Comparison of ENCODE assay signal across 11 cellular contexts in the genomic region with DNA sequence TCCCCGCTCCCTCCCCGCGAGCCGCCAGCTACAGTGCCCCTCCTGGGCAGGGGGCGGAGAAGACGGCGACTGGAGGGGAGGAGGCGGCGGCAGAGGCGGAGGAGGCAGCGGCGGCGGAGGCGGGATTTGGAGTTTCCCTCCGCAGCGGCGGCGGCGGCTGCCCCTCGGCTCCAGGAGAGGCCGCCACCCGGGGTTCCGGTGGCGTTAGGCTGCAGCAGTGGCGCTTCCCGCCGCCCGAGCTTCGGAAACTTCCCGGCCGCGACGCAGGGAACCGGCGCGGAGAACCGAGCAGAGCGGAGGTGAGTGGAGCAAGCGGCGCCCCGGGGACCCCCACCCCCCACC. TPM values are rescaled to one million over a fixed set of nuclear protein-coding genes. Genes with fewer than 3 reads are reported as not detected.
DNase-seq lines count a peak whose midpoint lies in the region; ATAC-seq and TF ChIP-seq lines count a peak whose summit lies in the region.
"Had no signal": no experiment of that assay in that cellular context is flagged by ENCODE, and none has a peak within 500 bp of the region (broad histone marks: within the 10 kb centered on the region; RNA-seq: fewer than 3 reads in every experiment).

No MANE protein-coding gene starts in this region.

- no peaks in the 10 kb centered on the region for H3K9me2 ChIP-seq in GM23248 (ENCODE audit: insufficient read depth)

- H3K9me3 Mint-ChIP-seq in WTC11 (no peaks in the 10 kb centered on the region), nephron progenitor cell (peaks cover 29% of the 10 kb centered on the region)
- H3K9me3 Mint-ChIP-seq: IgD-negative memory B cell had no signal

- no peak overlapping the region for H3K4me2 ChIP-seq in GM23248 (ENCODE audit: unreplicated experiment)

- no peaks in the 10 kb centered on the region for H3K79me2 ChIP-seq in GM23248 (ENCODE audit: insufficient read depth)

- CTCF ChIA-PET in WTC11 (lab: Charles Lee) = interaction anchor here (1.6 to 10.6 kb wide), 2 partner anchors 10 to 24 kb away, joined by 4 to 153 read pairs; no protein-coding TSS in a partner anchor

- in situ Hi-C loops in GM23248 (cut with MboI) = no loop called here

- 1 to 20% methylated on average over 1 to 14 of the region's 41 CpGs for WGBS in GM23248 (ENCODE audit: low coverage in 1 of 2, low lambda C conversion rate in 2 of 2, missing lambda C conversion rate in 2 of 2), 2 experiments

- H3K27ac Mint-ChIP-seq in WTC11 (no peak overlapping the region), nephron progenitor cell (no peak overlapping the region)

- H3K4me3 Mint-ChIP-seq in WTC11 = no peak overlapping the region
- H3K4me3 Mint-ChIP-seq in nephron progenitor cell = no peak overlapping the region

- no peaks in the 10 kb centered on the region for H3F3A ChIP-seq in GM23248 (ENCODE audit: insufficient read depth)

- H3K27ac ChIP-seq in GM23248 = no peak overlapping the region
- H3K27ac ChIP-seq: heart left ventricle had no signal

- no peaks in the 10 kb centered on the region for H3K36me3 Mint-ChIP-seq in WTC11
- H3K36me3 Mint-ChIP-seq in nephron progenitor cell (ENCODE audit: low read depth) = no peaks in the 10 kb centered on the region
- H3K36me3 Mint-ChIP-seq: IgD-negative memory B cell had no signal

- H3K4me1 Mint-ChIP-seq in WTC11 (peaks cover 10% of the 10 kb centered on the region), nephron progenitor cell (peaks cover 26% of the 10 kb centered on the region)

- H3K9me3 ChIP-seq in GM23248 (ENCODE audit: low read depth) = no peaks in the 10 kb centered on the region
- H3K9me3 ChIP-seq: heart left ventricle had no signal

- peaks cover 17% of the 10 kb centered on the region; the same call in 1 of the 2 replicates for H3K27me3 ChIP-seq in GM23248 (replicated peaks; ENCODE audit: insufficient read depth)

- no peaks in the 10 kb centered on the region for H3K36me3 ChIP-seq in GM23248 (ENCODE audit: low read depth)
- H3K36me3 ChIP-seq: heart left ventricle had no signal

- POLR2A ChIA-PET in WTC11 (lab: Charles Lee) = no interaction called here

- peaks cover 60% of the 10 kb centered on the region for H3K27me3 Mint-ChIP-seq in WTC11 (ENCODE audit: low read depth)
- H3K27me3 Mint-ChIP-seq in nephron progenitor cell (ENCODE audit: low read depth, poor library complexity) = peaks cover 44% of the 10 kb centered on the region

- H2AFZ ChIP-seq in GM23248 = no peak overlapping the region

- no peak overlapping the region for H3K9ac ChIP-seq in GM23248

- peak; percentile 8; the same call in 1 of the 2 replicates for ATAC-seq in WTC11
- ATAC-seq: heart left ventricle had no signal

- no peak overlapping the region for H3K4me3 ChIP-seq in GM23248

- H3K4me1 ChIP-seq in GM23248 (ENCODE audit: insufficient read depth) = no peaks in the 10 kb centered on the region

- no peaks in the 10 kb centered on the region for H4K20me1 ChIP-seq in GM23248 (ENCODE audit: insufficient read depth)

- TF ChIP-seq CTCF in WTC11 (IDR thresholded peaks at IDR 0.05) = no peak
- TF ChIP-seq CTCF in nephron progenitor cell (IDR thresholded peaks at IDR 0.05) = no peak

- DNase-seq in NCI-H146 (lab: John Stamatoyannopoulos, UW) (peak; percentile 11), NCI-H146 treated with DMSO at 0.1 percent for 48 hours (lab: John Stamatoyannopoulos, UW; ENCODE audit: unreplicated experiment) (no peak), GM23248 (peak; percentile 6), WTC11 (ENCODE audit: low spot score) (peak; percentile 34), nephron progenitor cell (peak; percentile 64), T-helper 9 cell (no peak), cerebellar cortex (ENCODE audit: low spot score) (no peak), Ammon's horn (ENCODE audit: low spot score) (no peak)
- DNase-seq: activated T-cell treated with anti-CD3 and anti-CD28 coated beads, Interleukin-2, amount 50 U/mL, for 1 hour had no signal

TF ChIP-seq in WTC11, 78 proteins besides CTCF, POLR2A, EP300 and RAD21:
- TF ChIP-seq, protein P1, sequence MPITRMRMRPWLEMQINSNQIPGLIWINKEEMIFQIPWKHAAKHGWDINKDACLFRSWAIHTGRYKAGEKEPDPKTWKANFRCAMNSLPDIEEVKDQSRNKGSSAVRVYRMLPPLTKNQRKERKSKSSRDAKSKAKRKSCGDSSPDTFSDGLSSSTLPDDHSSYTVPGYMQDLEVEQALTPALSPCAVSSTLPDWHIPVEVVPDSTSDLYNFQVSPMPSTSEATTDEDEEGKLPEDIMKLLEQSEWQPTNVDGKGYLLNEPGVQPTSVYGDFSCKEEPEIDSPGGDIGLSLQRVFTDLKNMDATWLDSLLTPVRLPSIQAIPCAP (CRISPR knock-in tag; IDR thresholded peaks at IDR 0.05) = no peak
- TF ChIP-seq, protein P2, sequence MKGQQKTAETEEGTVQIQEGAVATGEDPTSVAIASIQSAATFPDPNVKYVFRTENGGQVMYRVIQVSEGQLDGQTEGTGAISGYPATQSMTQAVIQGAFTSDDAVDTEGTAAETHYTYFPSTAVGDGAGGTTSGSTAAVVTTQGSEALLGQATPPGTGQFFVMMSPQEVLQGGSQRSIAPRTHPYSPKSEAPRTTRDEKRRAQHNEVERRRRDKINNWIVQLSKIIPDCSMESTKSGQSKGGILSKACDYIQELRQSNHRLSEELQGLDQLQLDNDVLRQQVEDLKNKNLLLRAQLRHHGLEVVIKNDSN (CRISPR knock-in tag; IDR thresholded peaks at IDR 0.05) = no peak
- no peak for TF ChIP-seq JAZF1 (CRISPR knock-in tag; IDR thresholded peaks at IDR 0.05)

RNA-seq across cellular contexts. Expression of a gene that starts 4.7 kb away (rescaled TPM):
- total RNA-seq in GM23248 (2014; rRNA removed; shearing (Covaris generic)) = not detected in 2 replicates
- polyA plus RNA-seq in GM23248 (2016; fragmentation: Nextera tagmentation; extraction: Ambion mirVana) = not detected in 2 replicates
- 2.5 to 2.8 TPM (median 2.5 TPM) in 3 replicates for total RNA-seq in WTC11 (2021)
- polyA plus RNA-seq: IgD-negative memory B cell had no signal

RNA-seq across cellular contexts. Expression of a gene that starts 31.3 kb away (rescaled TPM):
- not detected in 2 replicates for total RNA-seq in GM23248 (2014; rRNA removed; shearing (Covaris generic))
- not detected in 2 replicates for polyA plus RNA-seq in GM23248 (2016; fragmentation: Nextera tagmentation; extraction: Ambion mirVana)
- 8.6 to 14.3 TPM (median 12.1 TPM) in 3 replicates for total RNA-seq in WTC11 (2021)
- polyA plus RNA-seq: IgD-negative memory B cell had no signal

RNA-seq across cellular contexts. Expression of a gene that starts 43.3 kb away (rescaled TPM):
- 34.7 and 45.5 TPM in 2 replicates for total RNA-seq in GM23248 (2014; rRNA removed; shearing (Covaris generic))
- 29.1 and 34.5 TPM in 2 replicates for polyA plus RNA-seq in GM23248 (2016; fragmentation: Nextera tagmentation; extraction: Ambion mirVana)
- total RNA-seq in WTC11 (2021) = 15.2 to 17.4 TPM (median 15.4 TPM) in 3 replicates

RNA-seq across cellular contexts. Expression of a gene that starts 45.4 kb away (rescaled TPM):
- 11.7 and 12.5 TPM in 2 replicates for total RNA-seq in GM23248 (2014; rRNA removed; shearing (Covaris generic))
- 1.8 and 1.9 TPM in 2 replicates for polyA plus RNA-seq in GM23248 (2016; fragmentation: Nextera tagmentation; extraction: Ambion mirVana)
- total RNA-seq in WTC11 (2021) = 102 to 112 TPM (median 110 TPM) in 3 replicates

Comparison
In these comparisons a context has a peak if more than half of its experiments do, and no peak if none do; other contexts are left out.
1. DNase-seq: peak in NCI-H146 (single experiment), GM23248 (single experiment), WTC11 (single experiment) and nephron progenitor cell (single experiment); none in NCI-H146 treated with DMSO at 0.1 percent for 48 hours (single experiment), T-helper 9 cell (single experiment), cerebellar cortex (single experiment) and Ammon's horn (single experiment).